Comparison of ENCODE assay signal across 16 cellular contexts in genomic region chr3:40267940-40268707, GRCh38. TPM values are rescaled to one million over a fixed set of nuclear protein-coding genes. Genes with fewer than 3 reads are reported as not detected.
DNase-seq lines count a peak whose midpoint lies in the region; ATAC-seq and TF ChIP-seq lines count a peak whose summit lies in the region.
"Had no signal": no experiment of that assay in that cellular context is flagged by ENCODE, and none has a peak within 500 bp of the region (broad histone marks: within the 10 kb centered on the region; RNA-seq: fewer than 3 reads in every experiment).

No MANE protein-coding gene starts in this region.

- no peaks in the 10 kb centered on the region for H3K79me2 ChIP-seq in neural cell (replicated peaks; ENCODE audit: insufficient read depth, low read length)

- no peak overlapping the region for H2AFZ ChIP-seq in neural cell (ENCODE audit: low read depth, low read length)

- H3K27ac ChIP-seq in neural cell (ENCODE audit: low read length) (peak overlapping the region; percentile 11), gastrocnemius medialis (no peak overlapping the region), upper lobe of right lung (no peak overlapping the region)
- H3K27ac ChIP-seq: colonic mucosa, epithelial cell of prostate, suprapubic skin had no signal

- TF ChIP-seq EP300 in neural cell (conservative IDR thresholded peaks at IDR 0.05; ENCODE audit: poor library complexity, severe bottlenecking) = peak; percentile 76

- H3K27me3 ChIP-seq in neural cell (ENCODE audit: insufficient read depth, low read depth, low read length) (no peaks in the 10 kb centered on the region), gastrocnemius medialis (no peaks in the 10 kb centered on the region), upper lobe of right lung (no peaks in the 10 kb centered on the region)
- H3K27me3 ChIP-seq: colonic mucosa, suprapubic skin had no signal

- TF ChIP-seq CTCF in fibroblast of mammary gland (conservative IDR thresholded peaks at IDR 0.05; ENCODE audit: control insufficient read depth, insufficient read depth, low read depth, low read length) (no peak), neural cell (IDR thresholded peaks at IDR 0.05; ENCODE audit: poor library complexity, severe bottlenecking) (no peak), gastrocnemius medialis (IDR thresholded peaks at IDR 0.05 in 4 of 5, conservative IDR thresholded peaks at IDR 0.05 in 1 of 5) (no peak), upper lobe of right lung (IDR thresholded peaks at IDR 0.05) (no peak)

- TF ChIP-seq POLR2A in gastrocnemius medialis (IDR thresholded peaks at IDR 0.05) = no peak

- H3K9ac ChIP-seq in neural cell (ENCODE audit: low read length) = no peak overlapping the region

- no peak for ATAC-seq in gastrocnemius medialis
- no peak for ATAC-seq in upper lobe of right lung
- ATAC-seq: natural killer cell had no signal

- DNase-seq in DMS 273 treated with DMSO at 0.1 percent for 48 hours (lab: John Stamatoyannopoulos, UW) (peak; percentile 23), NCI-H1105 (lab: John Stamatoyannopoulos, UW) (peak; percentile 29), fibroblast of mammary gland (ENCODE audit: low read depth) (peak; percentile 52), gastrocnemius medialis (no peak), upper lobe of right lung (no peak)
- DNase-seq in stimulated activated naive CD4-positive, alpha-beta T cell treated with Interleukin-2 at 50 U/mL for 16 hours (lab: John Stamatoyannopoulos, UW) = no peak
- DNase-seq: activated gamma-delta T cell treated with Interleukin-2 at 50 U/mL for 16 hours, colonic mucosa, DMS79 treated with DMSO at 0.1 percent for 48 hours, natural killer cell, NCI-H146, NCI-H526 had no signal

- H3K36me3 ChIP-seq in neural cell (ENCODE audit: insufficient read depth, low read length) (no peaks in the 10 kb centered on the region), gastrocnemius medialis (no peaks in the 10 kb centered on the region), upper lobe of right lung (no peaks in the 10 kb centered on the region)
- H3K36me3 ChIP-seq: colonic mucosa, suprapubic skin had no signal

- intact Hi-C loops in gastrocnemius medialis (cut with DNase I; ENCODE audit: low total_unique reads) = no loop called here
- intact Hi-C loops in upper lobe of right lung (cut with DNase I) = no loop called here

- H3K4me1 ChIP-seq in gastrocnemius medialis = no peaks in the 10 kb centered on the region
- no peaks in the 10 kb centered on the region for H3K4me1 ChIP-seq in upper lobe of right lung
- H3K4me1 ChIP-seq: colonic mucosa, suprapubic skin had no signal

- H3K4me3 ChIP-seq in fibroblast of mammary gland (ENCODE audit: control insufficient read depth, low read depth, low read length) (no peak overlapping the region), neural cell (ENCODE audit: low read length) (no peak overlapping the region), gastrocnemius medialis (no peak overlapping the region), upper lobe of right lung (no peak overlapping the region)
- H3K4me3 ChIP-seq: colonic mucosa, lung, suprapubic skin had no signal

- H3K9me3 ChIP-seq in neural cell (ENCODE audit: low read length) (no peaks in the 10 kb centered on the region), gastrocnemius medialis (no peaks in the 10 kb centered on the region), upper lobe of right lung (no peaks in the 10 kb centered on the region)
- H3K9me3 ChIP-seq: colonic mucosa, suprapubic skin had no signal

- H3F3A ChIP-seq in neural cell (ENCODE audit: insufficient read depth, low read length, poor library complexity, severe bottlenecking) = no peaks in the 10 kb centered on the region

- no peaks in the 10 kb centered on the region for H4K20me1 ChIP-seq in neural cell (ENCODE audit: insufficient read depth)

- H3K4me2 ChIP-seq in neural cell (ENCODE audit: low read length) = no peak overlapping the region

- in situ Hi-C loops in gastrocnemius medialis (cut with MboI; ENCODE audit: low sequenced_read_pairs in 4 of 4) = no loop called here

- no peak for TF ChIP-seq RAD21 in neural cell (conservative IDR thresholded peaks at IDR 0.05)

- H3K9me2 ChIP-seq in neural cell (ENCODE audit: insufficient read depth, low read length) = no peaks in the 10 kb centered on the region

TF ChIP-seq in neural cell, 6 proteins besides CTCF, POLR2A, EP300 and RAD21:
- peak; percentile 81 for TF ChIP-seq POLR2AphosphoS5 (IDR thresholded peaks at IDR 0.05)
- TF ChIP-seq REST (IDR thresholded peaks at IDR 0.05; ENCODE audit: borderline replicate concordance) = no peak
- no peak for TF ChIP-seq SMC3 (conservative IDR thresholded peaks at IDR 0.05; ENCODE audit: poor library complexity)

RNA-seq across cellular contexts. Expression of gene EIF1B, which starts 41.4 kb away (rescaled TPM):
- 66.7 and 88.0 TPM in 2 replicates for polyA plus RNA-seq in neural cell
- polyA minus RNA-seq in neural cell = 45.8 and 61.8 TPM in 2 replicates
- total RNA-seq in gastrocnemius medialis (10 to 100 TPM; 12.9 to 32.7 (median 24.5) TPM), upper lobe of right lung (54.4 TPM)

Comparison
In these comparisons a context has a peak if more than half of its experiments do, and no peak if none do; other contexts are left out.
1. DNase-seq: peak in DMS 273 treated with DMSO at 0.1 percent for 48 hours (single experiment), NCI-H1105 (single experiment) and fibroblast of mammary gland (single experiment); none in stimulated activated naive CD4-positive, alpha-beta T cell treated with Interleukin-2 at 50 U/mL for 16 hours (single experiment), gastrocnemius medialis (0 of 2) and upper lobe of right lung (single experiment).